8 cellular contexts compared by ENCODE assay signal in the genomic region with DNA sequence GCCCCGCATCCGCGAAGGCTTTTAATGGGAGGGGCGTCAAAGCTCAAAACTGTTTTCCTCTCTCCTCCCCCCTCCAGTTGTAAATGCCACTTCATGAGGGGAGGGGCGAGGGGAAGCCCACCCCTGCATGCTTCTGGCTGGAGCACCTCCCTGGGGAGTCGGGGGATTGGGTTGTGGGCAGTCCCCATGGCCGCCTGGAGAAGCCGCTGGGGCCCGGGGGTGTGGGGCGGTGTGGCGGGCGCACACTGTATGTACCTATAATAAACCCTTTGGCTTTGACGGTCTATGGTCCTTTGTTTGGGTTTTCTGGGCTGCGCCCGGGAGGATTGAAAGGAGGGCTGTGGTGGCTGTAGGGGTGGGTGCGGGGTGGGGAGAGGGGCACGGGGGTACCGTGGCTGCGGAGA. TPM values are rescaled to one million over a fixed set of nuclear protein-coding genes. Genes with fewer than 3 reads are reported as not detected.
DNase-seq lines count a peak whose midpoint lies in the region; ATAC-seq and TF ChIP-seq lines count a peak whose summit lies in the region.

No MANE protein-coding gene starts in this region.

- H3K4me3 ChIP-seq in OCI-LY1 (ENCODE audit: low read depth, low read length, poor library complexity, severe bottlenecking) = peak overlapping the region; percentile 93
- peak overlapping the region; percentile 84 for H3K4me3 ChIP-seq in naive thymus-derived CD4-positive, alpha-beta T cell (ENCODE audit: low read length)

- peaks cover 23% of the 10 kb centered on the region for H3K36me3 ChIP-seq in OCI-LY1 (ENCODE audit: insufficient read depth, low read length)
- peaks cover 0 to 25% (median 7%) of the 10 kb centered on the region in 3 experiments for H3K36me3 ChIP-seq in naive thymus-derived CD4-positive, alpha-beta T cell (ENCODE audit: control insufficient read depth in 2 of 3, insufficient read depth in 3 of 3, low read length in 3 of 3)

- no peaks in the 10 kb centered on the region for H3K27me3 Mint-ChIP-seq in dendritic cell treated with granulocyte-macrophage colony-stimulating factor and Interleukin-4, amounts not matched to agents 40 ng/mL and 50 ng/mL, for 4 days
- H3K27me3 Mint-ChIP-seq in naive thymus-derived CD4-positive, alpha-beta T cell = no peaks in the 10 kb centered on the region

- CTCF ChIA-PET in naive thymus-derived CD4-positive, alpha-beta T cell (lab: Charles Lee) = interaction anchor here (0.7 kb wide), 1 partner anchor 60 kb away, joined by 4 read pairs; no protein-coding TSS in a partner anchor

- H3K36me3 Mint-ChIP-seq in dendritic cell treated with granulocyte-macrophage colony-stimulating factor and Interleukin-4, amounts not matched to agents 40 ng/mL and 50 ng/mL, for 4 days (ENCODE audit: low read depth) = peaks cover 32% of the 10 kb centered on the region
- peaks cover 0 to 15% (median 8%) of the 10 kb centered on the region in 5 donors for H3K36me3 Mint-ChIP-seq in naive thymus-derived CD4-positive, alpha-beta T cell

- no peaks in the 10 kb centered on the region for H3K9me3 ChIP-seq in OCI-LY1 (ENCODE audit: low read length)
- no peaks in the 10 kb centered on the region for H3K9me3 ChIP-seq in naive thymus-derived CD4-positive, alpha-beta T cell (ENCODE audit: control insufficient read depth in 2 of 3, low read length in 3 of 3)

- no peaks in the 10 kb centered on the region for H3K9me2 ChIP-seq in OCI-LY1 (ENCODE audit: low read depth, low read length)

- H3F3A ChIP-seq in OCI-LY1 (ENCODE audit: insufficient read depth, low read length) = no peaks in the 10 kb centered on the region

- H3K27ac ChIP-seq in OCI-LY1 (ENCODE audit: low read depth, low read length, poor library complexity, severe bottlenecking) = peak overlapping the region; percentile 32
- peak overlapping the region; percentile 77 for H3K27ac ChIP-seq in naive thymus-derived CD4-positive, alpha-beta T cell (ENCODE audit: low read depth, low read length)

- H3K27me3 ChIP-seq in OCI-LY1 (ENCODE audit: insufficient read depth, low read length) = no peaks in the 10 kb centered on the region
- H3K27me3 ChIP-seq in naive thymus-derived CD4-positive, alpha-beta T cell (ENCODE audit: control insufficient read depth in 2 of 2, insufficient read depth in 2 of 2, low read length in 2 of 2) = no peaks in the 10 kb centered on the region

- POLR2A ChIA-PET in naive thymus-derived CD4-positive, alpha-beta T cell (lab: Charles Lee) = interaction anchor here (0.6 to 1.5 kb wide), 3 partner anchors 29 to 988 kb away, joined by 3 to 5 read pairs (median 3); no protein-coding TSS in a partner anchor

- intact Hi-C loops in dendritic cell treated with granulocyte-macrophage colony-stimulating factor and Interleukin-4, amounts not matched to agents 40 ng/mL and 50 ng/mL, for 4 days (cut with micrococcal nuclease) = loop anchor here (10.0 kb wide), 1 partner anchor 111 kb away; the partner anchor contains the start of genes BLVRB and SPTBN4
- intact Hi-C loops in naive thymus-derived CD4-positive, alpha-beta T cell (cut with micrococcal nuclease) = loop anchor here (1.0 to 10.0 kb wide), 9 partner anchors 22 to 821 kb away; partner anchors contain the start of genes BCKDHA (in 1 of the 2), COQ8B (in 1 of the 2), EXOSC5 (in 1 of the 2) and HNRNPUL1 (in 1 of the 2)

- H3K79me2 ChIP-seq in OCI-LY1 (ENCODE audit: insufficient read depth, low read length) = no peaks in the 10 kb centered on the region

- no peaks in the 10 kb centered on the region for H4K20me1 ChIP-seq in OCI-LY1 (ENCODE audit: insufficient read depth, low read length)

- TF ChIP-seq CTCF in OCI-LY1 (IDR thresholded peaks at IDR 0.05; ENCODE audit: low read length) = no peak

- peaks cover 25% of the 10 kb centered on the region for H3K4me1 ChIP-seq in OCI-LY1 (ENCODE audit: insufficient read depth, low read length, severe bottlenecking)
- peaks cover 14 to 24% of the 10 kb centered on the region in 2 donors for H3K4me1 ChIP-seq in naive thymus-derived CD4-positive, alpha-beta T cell (ENCODE audit: control insufficient read depth in 2 of 2, insufficient read depth in 2 of 2, low read length in 2 of 2)

- DNase-seq in COLO668 (lab: John Stamatoyannopoulos, UW; ENCODE audit: unreplicated experiment) (peak; percentile 21), amygdala (lab: John Stamatoyannopoulos, UW) (no peak), SHP77 (lab: John Stamatoyannopoulos, UW) (no peak), GM19238 (ENCODE audit: insufficient read length, low spot score) (no peak)
- DNase-seq in naive thymus-derived CD4-positive, alpha-beta T cell = peak in 3 of 9 donors; percentile 38 to 49 (median 45)

- H3K4me1 Mint-ChIP-seq in dendritic cell treated with granulocyte-macrophage colony-stimulating factor and Interleukin-4, amounts not matched to agents 40 ng/mL and 50 ng/mL, for 4 days (ENCODE audit: low read depth) = peaks cover 42% of the 10 kb centered on the region
- peaks cover 17 to 26% (median 21%) of the 10 kb centered on the region in 7 donors for H3K4me1 Mint-ChIP-seq in naive thymus-derived CD4-positive, alpha-beta T cell

- peak overlapping the region; percentile 65 for H3K9ac ChIP-seq in OCI-LY1 (ENCODE audit: low read length)

- H3K9me3 Mint-ChIP-seq in dendritic cell treated with granulocyte-macrophage colony-stimulating factor and Interleukin-4, amounts not matched to agents 40 ng/mL and 50 ng/mL, for 4 days = no peaks in the 10 kb centered on the region
- no peaks in the 10 kb centered on the region for H3K9me3 Mint-ChIP-seq in naive thymus-derived CD4-positive, alpha-beta T cell

- H3K27ac Mint-ChIP-seq in dendritic cell treated with granulocyte-macrophage colony-stimulating factor and Interleukin-4, amounts not matched to agents 40 ng/mL and 50 ng/mL, for 4 days = peak overlapping the region; percentile 86
- peak overlapping the region; percentile 79 to 94 (median 87) for H3K27ac Mint-ChIP-seq in naive thymus-derived CD4-positive, alpha-beta T cell

- H3K4me3 Mint-ChIP-seq in dendritic cell treated with granulocyte-macrophage colony-stimulating factor and Interleukin-4, amounts not matched to agents 40 ng/mL and 50 ng/mL, for 4 days = peak overlapping the region; percentile 87
- H3K4me3 Mint-ChIP-seq in naive thymus-derived CD4-positive, alpha-beta T cell = peak overlapping the region; percentile 80 to 96 (median 89)

- H3K4me2 ChIP-seq in OCI-LY1 (ENCODE audit: low read length) = peak overlapping the region; percentile 94

- peak; percentile 5 for ATAC-seq in GM21576 (IDR thresholded peaks at IDR 0.05; ENCODE audit: unreplicated experiment)
- ATAC-seq in naive thymus-derived CD4-positive, alpha-beta T cell = peak; percentile 19

- peak overlapping the region; percentile 23; the same call in 1 of the 2 replicates for H2AFZ ChIP-seq in OCI-LY1 (ENCODE audit: low read length)

RNA-seq across cellular contexts. Expression of gene SHKBP1, which starts 0.5 kb away (rescaled TPM):
- total RNA-seq in naive thymus-derived CD4-positive, alpha-beta T cell = 100 to 1,000 TPM in 4 of 5 experiments, 10 to 100 TPM in 1; 98.4 to 218 (median 139) TPM
- polyA plus RNA-seq in naive thymus-derived CD4-positive, alpha-beta T cell = 100 to 1,000 TPM in 1 of 2 donors, 10 to 100 TPM in 1; 92.8 to 140 TPM

RNA-seq across cellular contexts. Expression of gene LTBP4, which starts 25.0 kb away (rescaled TPM):
- 100 to 1,000 TPM in 4 of 5 experiments, 10 to 100 TPM in 1; 62.4 to 116 (median 111) TPM for total RNA-seq in naive thymus-derived CD4-positive, alpha-beta T cell
- polyA plus RNA-seq in naive thymus-derived CD4-positive, alpha-beta T cell = 10 to 100 TPM; 21.8 to 41.4 TPM
